ENCODE assay signal across 2 cellular contexts in genomic region chr3:30043156-30043555, GRCh38.
TF ChIP-seq lines count a peak whose summit lies in the region.

No MANE protein-coding gene starts in this region.

TF ChIP-seq in SK-N-SH, 30 proteins besides CTCF, POLR2A, EP300 and RAD21 (continued from another document):
- TF ChIP-seq NRF1 (IDR thresholded peaks at IDR 0.05; ENCODE audit: low read depth, low read length) (no peak), JUND (IDR thresholded peaks at IDR 0.05) (no peak), USF2 (IDR thresholded peaks at IDR 0.05; ENCODE audit: borderline replicate concordance, low read depth, low read length) (no peak), TEAD4 (IDR thresholded peaks at IDR 0.05; ENCODE audit: borderline replicate concordance, insufficient read depth) (no peak), REST (IDR thresholded peaks at IDR 0.05; ENCODE audit: low read depth, low read length) (no peak), TCF12 (IDR thresholded peaks at IDR 0.05) (no peak), RCOR1 (IDR thresholded peaks at IDR 0.05; ENCODE audit: low read length) (no peak), EZH2phosphoT487 (IDR thresholded peaks at IDR 0.05; ENCODE audit: borderline replicate concordance, low read depth) (no peak), POLR2AphosphoS5 (IDR thresholded peaks at IDR 0.05; ENCODE audit: low read depth, low read length) (no peak), SIN3A (IDR thresholded peaks at IDR 0.05; ENCODE audit: borderline replicate concordance, low read depth, low read length) (no peak), NFIC (IDR thresholded peaks at IDR 0.05; ENCODE audit: borderline replicate concordance) (no peak), SMC3 (IDR thresholded peaks at IDR 0.05; ENCODE audit: low read depth, low read length) (no peak)

TF ChIP-seq in endothelial cell of umbilical vein, 7 proteins besides CTCF, POLR2A, EP300 and RAD21 (continued from another document):
- TF ChIP-seq GATA2 (IDR thresholded peaks at IDR 0.05; ENCODE audit: insufficient read depth, insufficient read length, low read depth, low read length) (no peak), EZH2 (IDR thresholded peaks at IDR 0.05; ENCODE audit: borderline replicate concordance, low read depth, low read length, severe bottlenecking) (no peak), MAX (IDR thresholded peaks at IDR 0.05; ENCODE audit: insufficient read depth, insufficient read length) (no peak), JUN (IDR thresholded peaks at IDR 0.05; ENCODE audit: borderline replicate concordance, insufficient read depth, insufficient read length, low read depth) (no peak), FOS (IDR thresholded peaks at IDR 0.05; ENCODE audit: borderline replicate concordance, insufficient read depth, low read length) (no peak), POLR2AphosphoS5 (IDR thresholded peaks at IDR 0.05; ENCODE audit: insufficient read depth, low read depth, low read length) (no peak)
TF ChIP-seq in endothelial cell of umbilical vein: peak in this region for 0.
